ENCODE assay signal across 13 cellular contexts in the genomic region with DNA sequence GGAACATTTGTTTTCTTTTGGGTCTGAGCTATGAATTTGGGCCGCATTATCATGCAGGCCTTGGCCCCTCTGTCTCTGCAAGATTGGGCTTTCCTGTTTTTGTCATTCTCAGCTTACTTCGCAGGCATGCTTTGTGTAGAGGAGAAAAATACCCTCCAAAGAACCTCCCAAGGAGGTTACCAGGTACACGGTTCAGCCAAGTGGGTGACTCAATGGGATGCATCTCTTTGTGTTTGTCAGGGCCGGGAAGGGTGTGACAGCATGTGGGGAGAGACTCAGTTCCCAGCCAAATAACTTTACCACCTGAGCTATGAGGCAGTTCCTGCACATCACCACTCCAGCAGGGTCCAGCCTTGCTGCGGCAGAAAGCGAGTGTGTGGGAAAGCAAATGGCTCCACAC. TPM values are rescaled to one million over a fixed set of nuclear protein-coding genes. Genes with fewer than 3 reads are reported as not detected.
"Had no signal": no experiment of that assay in that cellular context is flagged by ENCODE, and none has a peak within 500 bp of the region (broad histone marks: within the 10 kb centered on the region; RNA-seq: fewer than 3 reads in every experiment).

No MANE protein-coding gene starts in this region.

- H3K9ac ChIP-seq: parathyroid adenoma had no signal

- H3K79me2 ChIP-seq: parathyroid adenoma had no signal

- H2AFZ ChIP-seq: parathyroid adenoma had no signal

- DNase-seq: activated CD4-positive, alpha-beta T cell treated with anti-CD3 and anti-CD28 coated beads, Interleukin-2, amount 10 ng/mL, durations not matched to agents 7 days and 5 days; activated CD8-positive, alpha-beta memory T cell treated with anti-CD3 and anti-CD28 coated beads for 24 hours; activated gamma-delta T cell treated with Interleukin-2 at 50 U/mL for 16 hours; amniotic stem cell; effector memory CD4-positive, alpha-beta T cell; naive thymus-derived CD8-positive, alpha-beta T cell; stimulated activated CD4-positive, alpha-beta T cell treated with anti-CD3 and anti-CD28 coated beads, Interleukin-15, amount 100 ng/mL, for 24 hours; stimulated activated CD4-positive, alpha-beta T cell treated with anti-CD3 and anti-CD28 coated beads, Interleukin-4, amount 100 ng/mL, for 24 hours; stimulated activated naive CD4-positive, alpha-beta T cell; substantia nigra; trophoblast cell had no signal

- H3K4me3 ChIP-seq: lung had no signal

- H3K27ac ChIP-seq: parathyroid adenoma had no signal

- H3K4me1 ChIP-seq: parathyroid adenoma had no signal

RNA-seq across cellular contexts. Expression of gene CLDN5, which starts 47.8 kb away (rescaled TPM):
- total RNA-seq: naive thymus-derived CD8-positive, alpha-beta T cell had no signal
